8 cellular contexts compared by ENCODE assay signal in the genomic region with DNA sequence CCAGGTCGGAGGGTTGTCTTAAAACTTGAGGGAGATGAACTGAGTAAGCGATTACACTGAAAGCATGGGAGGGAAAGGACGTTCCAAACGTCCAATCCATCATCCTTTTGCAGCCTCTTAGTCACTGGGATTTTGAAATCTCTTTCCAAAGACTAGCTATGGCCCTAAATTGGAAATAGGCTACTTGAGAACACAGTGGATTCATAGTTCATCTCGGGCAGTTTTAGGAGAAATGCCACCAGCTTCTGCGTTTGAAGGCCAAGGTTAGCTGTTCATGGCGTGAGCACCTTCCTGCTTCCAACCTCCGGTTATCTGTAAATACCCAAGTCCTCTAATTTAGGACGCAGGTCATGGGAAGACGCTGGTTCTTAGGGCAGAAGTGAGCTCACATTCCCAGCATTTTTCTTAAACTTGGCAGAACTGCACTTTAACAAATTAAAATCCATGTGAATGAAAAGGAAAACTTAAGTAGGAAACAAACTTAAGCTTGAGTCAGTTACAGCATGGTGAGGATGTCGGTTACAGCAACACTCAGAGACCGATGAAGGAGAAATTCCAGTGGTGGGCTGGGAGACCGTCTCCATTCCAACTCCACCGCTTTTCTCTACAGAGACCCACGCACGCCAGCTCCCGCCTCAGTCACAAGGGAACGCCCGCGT. TPM values are rescaled to one million over a fixed set of nuclear protein-coding genes. Genes with fewer than 3 reads are reported as not detected.
DNase-seq lines count a peak whose midpoint lies in the region; ATAC-seq, FAIRE-seq and TF ChIP-seq lines count a peak whose summit lies in the region.

No MANE protein-coding gene starts in this region.

- intact Hi-C loops in kidney (cut with DNase I), result no loop called here

- H3K27me3 ChIP-seq in HL-60 (ENCODE audit: insufficient read depth, poor library complexity, severe bottlenecking) (peaks cover 27% of the 10 kb centered on the region), adipocyte (replicated peaks; ENCODE audit: control insufficient read depth, insufficient read depth, low read length) (no peaks in the 10 kb centered on the region), thymus (ENCODE audit: control insufficient read depth, insufficient read depth) (peaks cover 15% of the 10 kb centered on the region)

- H3K4me3 ChIP-seq in HL-60 (replicated peaks; ENCODE audit: insufficient read depth, low read length) (peak overlapping the region; percentile 84), adipocyte (ENCODE audit: low read length) (peak overlapping the region; percentile 92), kidney (ENCODE audit: low read length in 2 of 2) (peak overlapping the region; percentile 80 to 96), thymus (ENCODE audit: low read length) (peak overlapping the region; percentile 78)

- H3K27ac ChIP-seq in HL-60 (replicated peaks) (peak overlapping the region; percentile 11; the same call in 1 of the 2 replicates), kidney (ENCODE audit: low read depth in 2 of 2, low read length in 2 of 2) (peak overlapping the region; percentile 60 to 84), thymus (ENCODE audit: low read depth) (peak overlapping the region; percentile 77)

- FAIRE-seq in kidney (lab: Jason Lieb, UNC), result no peak

- H3K9ac ChIP-seq in adipocyte (ENCODE audit: low read length), result peak overlapping the region; percentile 90
- peak overlapping the region; percentile 67 to 86 for H3K9ac ChIP-seq in kidney (ENCODE audit: low read length in 2 of 2)

- H3K9me3 ChIP-seq in adipocyte (ENCODE audit: control insufficient read depth, low read length) (no peaks in the 10 kb centered on the region), kidney (ENCODE audit: control insufficient read depth in 1 of 2, low read length in 2 of 2) (no peaks in the 10 kb centered on the region), thymus (ENCODE audit: control insufficient read depth) (no peaks in the 10 kb centered on the region)

- 10% methylated on average over 20 of the region's 20 CpGs for WGBS in thymus

- H3K36me3 ChIP-seq in adipocyte (ENCODE audit: control insufficient read depth, insufficient read depth, low read length, severe bottlenecking) (no peaks in the 10 kb centered on the region), kidney (ENCODE audit: control insufficient read depth in 1 of 2, insufficient read depth in 2 of 2, low read length in 2 of 2) (no peaks in the 10 kb centered on the region), thymus (ENCODE audit: control insufficient read depth, insufficient read depth) (no peaks in the 10 kb centered on the region)

- peak; percentile 40 for DNase-seq in Daoy (ENCODE audit: low read depth)
- DNase-seq in HL-60 (ENCODE audit: low read depth in 1 of 2, low spot score in 1 of 2), result no peak
- DNase-seq in adipocyte (ENCODE audit: low read depth), result peak; percentile 61
- DNase-seq in kidney, result no peak
- DNase-seq in activated CD4-positive, CD25-positive, alpha-beta regulatory T cell treated with anti-CD3 and anti-CD28 coated beads, Interleukin-2, amount 50 U/mL, for 72 hours, result no peak
- no peak for DNase-seq in left lobe of liver (ENCODE audit: low spot score)
- no peak for DNase-seq in NCI-H2196 treated with DMSO at 0.1 percent for 48 hours (lab: John Stamatoyannopoulos, UW; ENCODE audit: unreplicated experiment)

- TF ChIP-seq CTCF in HL-60 (IDR thresholded peaks at IDR 0.05; ENCODE audit: insufficient read depth, low read length) (no peak), kidney (IDR thresholded peaks at IDR 0.05; ENCODE audit: borderline replicate concordance, extremely low read depth, insufficient read depth) (no peak)

- no peak for ATAC-seq in left lobe of liver

- H3K4me1 ChIP-seq in adipocyte (ENCODE audit: control insufficient read depth, insufficient read depth, low read length) (peaks cover 8% of the 10 kb centered on the region), kidney (ENCODE audit: control insufficient read depth in 1 of 2, insufficient read depth in 1 of 2, low read depth in 1 of 2, low read length in 2 of 2) (peaks cover 6% of the 10 kb centered on the region in 2 donors), thymus (ENCODE audit: control insufficient read depth, insufficient read depth, low read length) (peaks cover 10% of the 10 kb centered on the region)

RNA-seq across cellular contexts. Expression of a gene that starts 0.7 kb away (rescaled TPM):
- 1.0 and 2.1 TPM in 2 replicates for total RNA-seq in Daoy (2014; rRNA removed; shearing (Covaris generic))
- total RNA-seq in kidney, result 3.1 TPM
- polyA plus RNA-seq in kidney (ENCODE audit: insufficient read depth, low read depth, low replicate concordance), result 1.7 TPM
- 3.4 TPM for polyA plus RNA-seq in thymus
- total RNA-seq in left lobe of liver, result 1.6 TPM

Comparison
In these comparisons a context has a peak if more than half of its experiments do, and no peak if none do; other contexts are left out.
1. DNase-seq: peak in Daoy (single experiment) and adipocyte (single experiment); none in HL-60 (0 of 2), kidney (single experiment), activated CD4-positive, CD25-positive, alpha-beta regulatory T cell treated with anti-CD3 and anti-CD28 coated beads, Interleukin-2, amount 50 U/mL, for 72 hours (single experiment), left lobe of liver (single experiment) and NCI-H2196 treated with DMSO at 0.1 percent for 48 hours (single experiment).
2. H3K27ac ChIP-seq: peak in every context shown above with its lines; median percentile 77 in thymus; 72 in kidney; 11 in HL-60.
3. Peak in every context shown above with its lines, with median percentiles within 50 percentile points of each other: H3K4me3 ChIP-seq.